ENCODE assay signal across 8 cellular contexts in genomic region chr4:108849611-108850406, GRCh38.
DNase-seq lines count a peak whose midpoint lies in the region; ATAC-seq and TF ChIP-seq lines count a peak whose summit lies in the region.

No MANE protein-coding gene starts in this region.

- intact Hi-C loops in aorta (cut with DNase I), result no loop called here

- peak overlapping the region; percentile 75 for H3K4me2 ChIP-seq in MM.1S (ENCODE audit: low read depth, low read length)

- peaks cover 33% of the 10 kb centered on the region for H3F3A ChIP-seq in MM.1S (ENCODE audit: insufficient read depth, low read length)

- H3K36me3 ChIP-seq in MM.1S (replicated peaks; ENCODE audit: insufficient read depth, low read length) (no peaks in the 10 kb centered on the region), aorta (ENCODE audit: control insufficient read depth in 1 of 2, insufficient read depth in 2 of 2, low read length in 1 of 2) (no peaks in the 10 kb centered on the region)

- H3K4me3 ChIP-seq in HFF-Myc (replicated peaks; ENCODE audit: low read depth, low read length), result no peak overlapping the region
- no peak overlapping the region for H3K4me3 ChIP-seq in MM.1S (ENCODE audit: low read length)
- no peak overlapping the region for H3K4me3 ChIP-seq in aorta (ENCODE audit: low read length in 2 of 2)

- no peaks in the 10 kb centered on the region for H3K79me2 ChIP-seq in MM.1S (ENCODE audit: low read length)

- DNase-seq in HFF-Myc (ENCODE audit: extremely low read depth, low read depth), result peak; percentile 74
- DNase-seq in MM.1S, result peak; percentile 98
- peak; percentile 86 for DNase-seq in fibroblast of peridontal ligament (ENCODE audit: extremely low read depth)
- no peak for DNase-seq in natural killer cell treated with Interleukin-12 subunit alpha and Interleukin-12 subunit beta and Interleukin-15 and Interleukin-18, amount 100 ng/mL, for 72 hours (ENCODE audit: low spot score)
- no peak for DNase-seq in DMS153 treated with DMSO at 0.1 percent for 48 hours (lab: John Stamatoyannopoulos, UW; ENCODE audit: unreplicated experiment)
- DNase-seq in aorta, result no peak
- DNase-seq in activated CD8-positive, alpha-beta memory T cell treated with anti-CD3 and anti-CD28 coated beads, Interleukin-2, amount 10 ng/mL, durations not matched to agents 7 days and 5 days, result no peak

- no peaks in the 10 kb centered on the region for H3K9me3 ChIP-seq in MM.1S (replicated peaks; ENCODE audit: insufficient read depth, low read length)
- no peaks in the 10 kb centered on the region for H3K9me3 ChIP-seq in aorta (ENCODE audit: control insufficient read depth, low read length)

- H3K4me1 ChIP-seq in MM.1S (ENCODE audit: low read length) (peaks cover 51% of the 10 kb centered on the region), aorta (ENCODE audit: control insufficient read depth in 1 of 2, insufficient read depth in 2 of 2, low read length in 2 of 2) (no peaks in the 10 kb centered on the region)

- H3K9ac ChIP-seq in MM.1S (ENCODE audit: low read length), result peak overlapping the region; percentile 19

- no peaks in the 10 kb centered on the region for H3K36me3 Mint-ChIP-seq in natural killer cell treated with Interleukin-12 subunit alpha and Interleukin-12 subunit beta and Interleukin-15 and Interleukin-18, amount 100 ng/mL, for 72 hours
- no peaks in the 10 kb centered on the region for H3K36me3 Mint-ChIP-seq in activated CD8-positive, alpha-beta memory T cell treated with anti-CD3 and anti-CD28 coated beads, Interleukin-2, amount 10 ng/mL, durations not matched to agents 7 days and 5 days

- H3K9me3 Mint-ChIP-seq in natural killer cell treated with Interleukin-12 subunit alpha and Interleukin-12 subunit beta and Interleukin-15 and Interleukin-18, amount 100 ng/mL, for 72 hours, result no peaks in the 10 kb centered on the region
- no peaks in the 10 kb centered on the region for H3K9me3 Mint-ChIP-seq in activated CD8-positive, alpha-beta memory T cell treated with anti-CD3 and anti-CD28 coated beads, Interleukin-2, amount 10 ng/mL, durations not matched to agents 7 days and 5 days (ENCODE audit: low read depth)

- no peaks in the 10 kb centered on the region for H3K9me2 ChIP-seq in MM.1S (replicated peaks; ENCODE audit: insufficient read depth, low read length)

- TF ChIP-seq CTCF in HFF-Myc (IDR thresholded peaks at IDR 0.05; ENCODE audit: low read depth, low read length, missing control alignments) (no peak), MM.1S (IDR thresholded peaks at IDR 0.05; ENCODE audit: low read length) (no peak)

- ATAC-seq in GM18519 (IDR thresholded peaks at IDR 0.05; ENCODE audit: low FRiP score, unreplicated experiment), result peak; percentile 85
- ATAC-seq in natural killer cell treated with Interleukin-12 subunit alpha and Interleukin-12 subunit beta and Interleukin-15 and Interleukin-18, amount 100 ng/mL, for 72 hours, result no peak
- ATAC-seq in aorta (ENCODE audit: low FRiP score), result no peak
- ATAC-seq in activated CD8-positive, alpha-beta memory T cell treated with anti-CD3 and anti-CD28 coated beads, Interleukin-2, amount 10 ng/mL, durations not matched to agents 7 days and 5 days, result no peak

- no peaks in the 10 kb centered on the region for H3K4me1 Mint-ChIP-seq in natural killer cell treated with Interleukin-12 subunit alpha and Interleukin-12 subunit beta and Interleukin-15 and Interleukin-18, amount 100 ng/mL, for 72 hours (ENCODE audit: low read depth in 2 of 2)
- H3K4me1 Mint-ChIP-seq in activated CD8-positive, alpha-beta memory T cell treated with anti-CD3 and anti-CD28 coated beads, Interleukin-2, amount 10 ng/mL, durations not matched to agents 7 days and 5 days, result peaks cover 12% of the 10 kb centered on the region

- peak overlapping the region; percentile 89 for H3K27ac ChIP-seq in MM.1S (ENCODE audit: low read length)
- H3K27ac ChIP-seq in aorta (ENCODE audit: low read depth in 1 of 2, low read length in 2 of 2), result no peak overlapping the region

- no peaks in the 10 kb centered on the region for H4K20me1 ChIP-seq in MM.1S (ENCODE audit: insufficient read depth, low read length)

- no peak overlapping the region for H2AFZ ChIP-seq in MM.1S (ENCODE audit: low read length)

- H3K27ac Mint-ChIP-seq in natural killer cell treated with Interleukin-12 subunit alpha and Interleukin-12 subunit beta and Interleukin-15 and Interleukin-18, amount 100 ng/mL, for 72 hours, result no peak overlapping the region
- H3K27ac Mint-ChIP-seq in activated CD8-positive, alpha-beta memory T cell treated with anti-CD3 and anti-CD28 coated beads, Interleukin-2, amount 10 ng/mL, durations not matched to agents 7 days and 5 days, result no peak overlapping the region

- peaks cover under 1 to 4% of the 10 kb centered on the region in 2 donors for H3K27me3 Mint-ChIP-seq in natural killer cell treated with Interleukin-12 subunit alpha and Interleukin-12 subunit beta and Interleukin-15 and Interleukin-18, amount 100 ng/mL, for 72 hours
- peaks cover 6% of the 10 kb centered on the region for H3K27me3 Mint-ChIP-seq in activated CD8-positive, alpha-beta memory T cell treated with anti-CD3 and anti-CD28 coated beads, Interleukin-2, amount 10 ng/mL, durations not matched to agents 7 days and 5 days

- CTCF ChIA-PET in activated CD8-positive, alpha-beta memory T cell treated with anti-CD3 and anti-CD28 coated beads, Interleukin-2, amount 10 ng/mL, durations not matched to agents 7 days and 5 days (lab: Charles Lee), result no interaction called here

- no peaks in the 10 kb centered on the region for H3K27me3 ChIP-seq in MM.1S (replicated peaks; ENCODE audit: insufficient read depth, low read length)
- H3K27me3 ChIP-seq in aorta (ENCODE audit: control insufficient read depth in 1 of 2, insufficient read depth in 2 of 2, low read length in 1 of 2), result no peaks in the 10 kb centered on the region

- 74 to 76% methylated on average over 3 of the region's 3 CpGs for WGBS in aorta, 2 donors

- no peak overlapping the region for H3K4me3 Mint-ChIP-seq in natural killer cell treated with Interleukin-12 subunit alpha and Interleukin-12 subunit beta and Interleukin-15 and Interleukin-18, amount 100 ng/mL, for 72 hours
- no peak overlapping the region for H3K4me3 Mint-ChIP-seq in activated CD8-positive, alpha-beta memory T cell treated with anti-CD3 and anti-CD28 coated beads, Interleukin-2, amount 10 ng/mL, durations not matched to agents 7 days and 5 days

Comparison
In these comparisons a context has a peak if more than half of its experiments do, and no peak if none do; other contexts are left out.
1. DNase-seq: peak in HFF-Myc (single experiment), MM.1S (single experiment) and fibroblast of peridontal ligament (single experiment); none in natural killer cell treated with Interleukin-12 subunit alpha and Interleukin-12 subunit beta and Interleukin-15 and Interleukin-18, amount 100 ng/mL, for 72 hours (single experiment), DMS153 treated with DMSO at 0.1 percent for 48 hours (single experiment), aorta (0 of 2) and activated CD8-positive, alpha-beta memory T cell treated with anti-CD3 and anti-CD28 coated beads, Interleukin-2, amount 10 ng/mL, durations not matched to agents 7 days and 5 days (single experiment).